Comparison of ENCODE assay signal across 8 cellular contexts in genomic region chr3:11847035-11847394, GRCh38. TPM values are rescaled to one million over a fixed set of nuclear protein-coding genes. Genes with fewer than 3 reads are reported as not detected.
DNase-seq lines count a peak whose midpoint lies in the region; ATAC-seq and TF ChIP-seq lines count a peak whose summit lies in the region.

No MANE protein-coding gene starts in this region.

- H3K4me1 Mint-ChIP-seq in endodermal cell = peaks cover 18% of the 10 kb centered on the region
- peaks cover 20% of the 10 kb centered on the region for H3K4me1 Mint-ChIP-seq in osteocyte (ENCODE audit: unreplicated experiment)

- no peak for TF ChIP-seq CTCF in DOHH2 (IDR thresholded peaks at IDR 0.05; ENCODE audit: low read depth, low read length, poor library complexity, severe bottlenecking)
- TF ChIP-seq CTCF in endodermal cell (conservative IDR thresholded peaks at IDR 0.05) = no peak
- TF ChIP-seq CTCF in osteocyte (IDR thresholded peaks at IDR 0.05) = no peak

- H3K4me2 ChIP-seq in DOHH2 (ENCODE audit: low read length) = peak overlapping the region; percentile 62

- H3K27me3 ChIP-seq in DOHH2 (ENCODE audit: control insufficient read depth, low read length) (peaks cover 10% of the 10 kb centered on the region), NT2/D1 (ENCODE audit: insufficient read depth, insufficient read length) (peaks cover 16% of the 10 kb centered on the region), endodermal cell (ENCODE audit: control insufficient read depth, insufficient read depth, low read length, poor library complexity, severe bottlenecking) (peaks cover 20% of the 10 kb centered on the region)

- no peaks in the 10 kb centered on the region for H3K9me2 ChIP-seq in DOHH2 (replicated peaks; ENCODE audit: control insufficient read depth, low read length)

- no peaks in the 10 kb centered on the region for H3K9me3 ChIP-seq in DOHH2 (ENCODE audit: control insufficient read depth, insufficient read depth, low read length)
- no peaks in the 10 kb centered on the region for H3K9me3 ChIP-seq in NT2/D1 (ENCODE audit: insufficient read depth, low read length)
- no peaks in the 10 kb centered on the region for H3K9me3 ChIP-seq in endodermal cell (ENCODE audit: control insufficient read depth, low read length)

- H3K27ac ChIP-seq in DOHH2 (ENCODE audit: low read depth, low read length) = no peak overlapping the region
- H3K27ac ChIP-seq in endodermal cell (ENCODE audit: low read depth, low read length) = no peak overlapping the region

- peaks cover 39% of the 10 kb centered on the region for H3K79me2 ChIP-seq in DOHH2 (ENCODE audit: control insufficient read depth, low read length)

- peak overlapping the region; percentile 97 for H3K4me3 ChIP-seq in DOHH2 (ENCODE audit: low read length)
- peak overlapping the region; percentile 97 for H3K4me3 ChIP-seq in NT2/D1 (ENCODE audit: insufficient read length, low read depth)
- H3K4me3 ChIP-seq in endodermal cell (ENCODE audit: low read length) = peak overlapping the region; percentile 98

- no peaks in the 10 kb centered on the region for H4K20me1 ChIP-seq in DOHH2 (ENCODE audit: control insufficient read depth, insufficient read depth, low read depth, low read length)

- DNase-seq in NT2/D1 (ENCODE audit: low read depth, low spot score) (no peak), endodermal cell (no peak), osteocyte (ENCODE audit: extremely low spot score, unreplicated experiment) (no peak), cerebellar nuclear complex (lab: John Stamatoyannopoulos, UW) (no peak)
- DNase-seq in activated CD8-positive, alpha-beta memory T cell treated with anti-CD3 and anti-CD28 coated beads, Interleukin-2, amount 50 U/mL, for 48 hours = no peak
- DNase-seq in activated effector memory CD4-positive, alpha-beta T cell treated with Interleukin-2 at 50 U/mL for 16 hours = no peak

- H3K4me3 Mint-ChIP-seq in endodermal cell = peak overlapping the region; percentile 97
- H3K4me3 Mint-ChIP-seq in osteocyte (ENCODE audit: unreplicated experiment) = peak overlapping the region; percentile 98

- H3K27ac Mint-ChIP-seq in endodermal cell (peak overlapping the region; percentile 93), osteocyte (ENCODE audit: unreplicated experiment) (peak overlapping the region; percentile 95)

- no peaks in the 10 kb centered on the region for H3K9me3 Mint-ChIP-seq in endodermal cell
- H3K9me3 Mint-ChIP-seq in osteocyte (ENCODE audit: unreplicated experiment) = no peaks in the 10 kb centered on the region

- H3K36me3 ChIP-seq in DOHH2 (ENCODE audit: control insufficient read depth, low read length) (peaks cover 37% of the 10 kb centered on the region), NT2/D1 (ENCODE audit: insufficient read depth, insufficient read length, low read length) (peaks cover 31% of the 10 kb centered on the region), endodermal cell (ENCODE audit: control insufficient read depth, insufficient read depth, low read length) (peaks cover 27% of the 10 kb centered on the region)

- H3K27me3 Mint-ChIP-seq in endodermal cell (ENCODE audit: insufficient read depth) = peaks cover 36% of the 10 kb centered on the region
- peaks cover 20% of the 10 kb centered on the region for H3K27me3 Mint-ChIP-seq in osteocyte (ENCODE audit: unreplicated experiment)

- peaks cover 15% of the 10 kb centered on the region for H3K4me1 ChIP-seq in DOHH2 (ENCODE audit: control insufficient read depth, low read length)
- H3K4me1 ChIP-seq in NT2/D1 (ENCODE audit: insufficient read depth, insufficient read length) = no peaks in the 10 kb centered on the region
- peaks cover 3% of the 10 kb centered on the region for H3K4me1 ChIP-seq in endodermal cell (ENCODE audit: control insufficient read depth, insufficient read depth, low read length)

- no peak for ATAC-seq in HG02798 (IDR thresholded peaks at IDR 0.05; ENCODE audit: poor library complexity, unreplicated experiment)

- H3K36me3 Mint-ChIP-seq in endodermal cell (ENCODE audit: low read depth) (peaks cover 21% of the 10 kb centered on the region), osteocyte (ENCODE audit: unreplicated experiment) (peaks cover 7% of the 10 kb centered on the region)

- H3K9ac ChIP-seq in NT2/D1 (ENCODE audit: insufficient read length, low read depth) (peak overlapping the region; percentile 98), endodermal cell (ENCODE audit: extremely low read depth, low read length, poor library complexity, severe bottlenecking) (no peak overlapping the region)

- H3F3A ChIP-seq in DOHH2 (ENCODE audit: control insufficient read depth, insufficient read depth) = no peaks in the 10 kb centered on the region

- 33% methylated on average over 17 to 18 of the region's 18 CpGs for WGBS in endodermal cell (ENCODE audit: insufficient coverage in 1 of 2, insufficient read length in 1 of 2), 2 experiments

RNA-seq across cellular contexts. Expression of gene TAMM41, which starts 0.3 kb away (rescaled TPM):
- 10 to 100 TPM; 28.5 to 31.9 TPM for total RNA-seq in endodermal cell
- polyA plus RNA-seq in endodermal cell (2013, experiment 1 of 2) = 26.9 TPM
- 27.3 TPM for polyA plus RNA-seq in endodermal cell (2013, experiment 2 of 2)
- total RNA-seq in osteocyte = 14.5 and 18.8 TPM in 2 replicates
